Comparison of ENCODE assay signal across 9 cellular contexts in the genomic region with DNA sequence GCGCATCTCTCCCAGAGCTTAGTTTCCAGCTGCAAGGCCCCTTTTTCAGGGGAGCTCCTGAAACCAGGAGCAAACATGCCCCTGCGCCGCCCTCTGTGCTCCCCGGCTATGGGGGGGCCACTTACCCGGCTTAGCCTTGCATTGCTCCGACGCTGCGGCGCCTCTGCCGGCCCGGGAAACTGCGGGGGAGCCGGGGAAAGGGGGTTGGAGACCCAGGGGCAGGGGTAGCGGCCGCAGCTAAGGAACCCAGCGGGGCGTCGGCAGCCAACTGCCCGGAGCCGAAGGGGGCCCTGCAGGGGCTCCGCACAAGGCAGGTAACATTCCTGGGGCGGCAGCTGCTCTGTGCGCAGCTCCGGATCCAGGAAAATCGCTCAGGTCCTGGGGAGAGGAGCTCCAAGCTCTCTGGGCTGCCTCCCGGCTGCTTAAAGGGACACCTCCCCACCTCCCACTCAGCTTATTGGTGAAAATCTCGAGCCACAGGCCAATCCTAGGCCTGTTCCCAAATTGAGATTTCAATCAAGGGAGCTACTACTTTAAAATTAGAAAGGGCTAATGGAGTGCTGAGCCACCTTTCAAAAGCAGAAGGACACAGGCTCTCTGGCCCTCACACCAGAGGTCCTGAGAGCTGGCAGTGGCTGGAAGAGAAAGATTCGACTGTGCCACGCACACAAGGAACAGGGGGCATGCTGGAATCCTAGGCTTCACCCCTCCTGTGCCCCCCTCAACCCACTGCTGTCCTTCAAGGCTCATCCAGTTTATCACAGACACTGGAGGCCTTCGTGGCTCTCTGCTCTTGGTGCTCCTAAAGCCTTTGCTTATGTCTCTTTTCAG. TPM values are rescaled to one million over a fixed set of nuclear protein-coding genes. Genes with fewer than 3 reads are reported as not detected.
A peak's percentile ranks its signal among the peaks of the same experiment; 100 is the strongest.
DNase-seq lines count a peak whose midpoint lies in the region; ATAC-seq and TF ChIP-seq lines count a peak whose summit lies in the region.
"Had no signal": no experiment of that assay in that cellular context is flagged by ENCODE, and none has a peak within 500 bp of the region (broad histone marks: within the 10 kb centered on the region; RNA-seq: fewer than 3 reads in every experiment).

No MANE protein-coding gene starts in this region.

- H3K27me3 ChIP-seq in esophagus (ENCODE audit: control insufficient read depth in 1 of 2, insufficient read depth in 2 of 2, low read length in 2 of 2) (no peaks in the 10 kb centered on the region), lung (ENCODE audit: control insufficient read depth, insufficient read depth) (no peaks in the 10 kb centered on the region), thymus (ENCODE audit: control insufficient read depth, insufficient read depth) (peaks cover 4% of the 10 kb centered on the region)

- TF ChIP-seq CTCF in lung (IDR thresholded peaks at IDR 0.05; ENCODE audit: control extremely low read depth, extremely low read depth): no peak

- H3K36me3 Mint-ChIP-seq in activated CD8-positive, alpha-beta memory T cell treated with anti-CD3 and anti-CD28 coated beads, Interleukin-2, amount 10 ng/mL, durations not matched to agents 7 days and 5 days: no peaks in the 10 kb centered on the region
- H3K36me3 Mint-ChIP-seq: activated naive CD8-positive, alpha-beta T cell treated with anti-CD3 and anti-CD28 coated beads, Interleukin-2, amount 10 ng/mL, durations not matched to agents 7 days and 5 days had no signal

- H3K36me3 ChIP-seq in esophagus (ENCODE audit: control insufficient read depth in 2 of 2, insufficient read depth in 2 of 2, low read length in 1 of 2): no peaks in the 10 kb centered on the region
- H3K36me3 ChIP-seq in lung (ENCODE audit: control insufficient read depth in 2 of 2, insufficient read depth in 2 of 2, low read length in 2 of 2): no peaks in the 10 kb centered on the region
- H3K36me3 ChIP-seq in thymus (ENCODE audit: control insufficient read depth, insufficient read depth): no peaks in the 10 kb centered on the region

- H3K4me3 Mint-ChIP-seq in activated CD8-positive, alpha-beta memory T cell treated with anti-CD3 and anti-CD28 coated beads, Interleukin-2, amount 10 ng/mL, durations not matched to agents 7 days and 5 days: no peak overlapping the region
- H3K4me3 Mint-ChIP-seq: activated naive CD8-positive, alpha-beta T cell treated with anti-CD3 and anti-CD28 coated beads, Interleukin-2, amount 10 ng/mL, durations not matched to agents 7 days and 5 days had no signal

- H3K4me1 ChIP-seq in esophagus (ENCODE audit: control insufficient read depth in 2 of 2, insufficient read depth in 2 of 2, low read length in 1 of 2) (no peaks in the 10 kb centered on the region), lung (ENCODE audit: control insufficient read depth in 2 of 2, insufficient read depth in 2 of 2, low read length in 2 of 2) (peaks cover 2 to 6% of the 10 kb centered on the region in 2 donors), thymus (ENCODE audit: control insufficient read depth, insufficient read depth, low read length) (no peaks in the 10 kb centered on the region)

- H3K27ac ChIP-seq in esophagus (ENCODE audit: low read depth in 2 of 2, low read length in 1 of 2) (peak overlapping the region; percentile 69 to 91), lung (ENCODE audit: low read depth in 1 of 2, low read length in 1 of 2) (peak overlapping the region; percentile 71 to 89), thymus (ENCODE audit: low read depth) (peak overlapping the region; percentile 31)

- CTCF ChIA-PET in activated CD8-positive, alpha-beta memory T cell treated with anti-CD3 and anti-CD28 coated beads, Interleukin-2, amount 10 ng/mL, durations not matched to agents 7 days and 5 days (lab: Charles Lee): no interaction called here

- 9 to 11% methylated on average over 30 of the region's 30 CpGs for WGBS in esophagus, 2 donors
- WGBS in lung, 2 donors: 15 to 22% methylated on average over 30 of the region's 30 CpGs
- 23% methylated on average over 30 of the region's 30 CpGs for WGBS in thymus

- H3K4me1 Mint-ChIP-seq in activated CD8-positive, alpha-beta memory T cell treated with anti-CD3 and anti-CD28 coated beads, Interleukin-2, amount 10 ng/mL, durations not matched to agents 7 days and 5 days: no peaks in the 10 kb centered on the region
- H3K4me1 Mint-ChIP-seq: activated naive CD8-positive, alpha-beta T cell treated with anti-CD3 and anti-CD28 coated beads, Interleukin-2, amount 10 ng/mL, durations not matched to agents 7 days and 5 days had no signal

- DNase-seq in NCI-H69 (lab: John Stamatoyannopoulos, UW) (peak; percentile 72), lung (ENCODE audit: low spot score) (peak; percentile 45), NCI-H2107 treated with DMSO at 0.1 percent for 48 hours (lab: John Stamatoyannopoulos, UW; ENCODE audit: unreplicated experiment) (no peak), NCI-H446 treated with DMSO at 0.1 percent for 48 hours (lab: John Stamatoyannopoulos, UW) (no peak)
- no peak for DNase-seq in activated CD8-positive, alpha-beta memory T cell treated with anti-CD3 and anti-CD28 coated beads, Interleukin-2, amount 10 ng/mL, durations not matched to agents 7 days and 5 days
- DNase-seq: activated naive CD8-positive, alpha-beta T cell treated with anti-CD3 and anti-CD28 coated beads, Interleukin-2, amount 10 ng/mL, durations not matched to agents 7 days and 5 days had no signal

- H3K27me3 Mint-ChIP-seq in activated CD8-positive, alpha-beta memory T cell treated with anti-CD3 and anti-CD28 coated beads, Interleukin-2, amount 10 ng/mL, durations not matched to agents 7 days and 5 days: peaks cover 27% of the 10 kb centered on the region

- peaks cover 5% of the 10 kb centered on the region for H3K9me3 Mint-ChIP-seq in activated CD8-positive, alpha-beta memory T cell treated with anti-CD3 and anti-CD28 coated beads, Interleukin-2, amount 10 ng/mL, durations not matched to agents 7 days and 5 days (ENCODE audit: low read depth)
- H3K9me3 Mint-ChIP-seq: activated naive CD8-positive, alpha-beta T cell treated with anti-CD3 and anti-CD28 coated beads, Interleukin-2, amount 10 ng/mL, durations not matched to agents 7 days and 5 days had no signal

- H3K4me3 ChIP-seq in esophagus (ENCODE audit: low read depth in 1 of 2, low read length in 2 of 2) (peak overlapping the region; percentile 56 to 76), lung (peak overlapping the region; percentile 51), thymus (ENCODE audit: low read length) (peak overlapping the region; percentile 23)

- H3K27ac Mint-ChIP-seq in activated CD8-positive, alpha-beta memory T cell treated with anti-CD3 and anti-CD28 coated beads, Interleukin-2, amount 10 ng/mL, durations not matched to agents 7 days and 5 days: no peak overlapping the region
- H3K27ac Mint-ChIP-seq: activated naive CD8-positive, alpha-beta T cell treated with anti-CD3 and anti-CD28 coated beads, Interleukin-2, amount 10 ng/mL, durations not matched to agents 7 days and 5 days had no signal

- H3K9me3 ChIP-seq in esophagus (ENCODE audit: control insufficient read depth in 2 of 2, insufficient read depth in 1 of 2, low read depth in 1 of 2, low read length in 1 of 2) (no peaks in the 10 kb centered on the region), lung (ENCODE audit: control insufficient read depth in 2 of 2, insufficient read depth in 1 of 2, low read length in 1 of 2) (no peaks in the 10 kb centered on the region), thymus (ENCODE audit: control insufficient read depth) (no peaks in the 10 kb centered on the region)

- ATAC-seq in lung (ENCODE audit: insufficient read depth, low FRiP score) (peak; percentile 56), GM18909 (IDR thresholded peaks at IDR 0.05; ENCODE audit: poor library complexity, unreplicated experiment) (no peak)
- ATAC-seq in activated CD8-positive, alpha-beta memory T cell treated with anti-CD3 and anti-CD28 coated beads, Interleukin-2, amount 10 ng/mL, durations not matched to agents 7 days and 5 days: no peak

RNA-seq across cellular contexts. Expression of a gene that starts 42.7 kb away (rescaled TPM):
- polyA plus RNA-seq in esophagus (1 to 10 TPM; 1.3 to 2.7 TPM), lung (1 to 10 TPM; 4.0 to 4.1 TPM), thymus (1.2 TPM)
- 10 to 100 TPM; 35.8 to 88.0 TPM for total RNA-seq in lung
- total RNA-seq in activated CD8-positive, alpha-beta memory T cell treated with anti-CD3 and anti-CD28 coated beads, Interleukin-2, amount 10 ng/mL, durations not matched to agents 7 days and 5 days: not detected
- total RNA-seq: activated naive CD8-positive, alpha-beta T cell treated with anti-CD3 and anti-CD28 coated beads, Interleukin-2, amount 10 ng/mL, durations not matched to agents 7 days and 5 days had no signal

Comparison
In these comparisons a context has a peak if more than half of its experiments do, and no peak if none do; other contexts are left out.
1. DNase-seq: peak in NCI-H69 (single experiment) and lung (single experiment); none in NCI-H2107 treated with DMSO at 0.1 percent for 48 hours (single experiment), NCI-H446 treated with DMSO at 0.1 percent for 48 hours (single experiment) and activated CD8-positive, alpha-beta memory T cell treated with anti-CD3 and anti-CD28 coated beads, Interleukin-2, amount 10 ng/mL, durations not matched to agents 7 days and 5 days (single experiment).
2. Peak in every context shown above with its lines, with median percentiles within 50 percentile points of each other: H3K27ac ChIP-seq and H3K4me3 ChIP-seq.